1 cellular context compared by ENCODE assay signal in genomic region chr11:62338218-62338617, GRCh38.
TF ChIP-seq lines count a peak whose summit lies in the region.

No MANE protein-coding gene starts in this region.

TF ChIP-seq in H1, 55 proteins besides CTCF, POLR2A, EP300 and RAD21:
- TF ChIP-seq TAF7 (optimal IDR thresholded peaks at IDR 0.05; ENCODE audit: borderline replicate concordance, low read depth, low read length): no peak
- no peak for TF ChIP-seq CHD2 (IDR thresholded peaks at IDR 0.05; ENCODE audit: low read length)
- no peak for TF ChIP-seq ZNF274 (IDR thresholded peaks at IDR 0.05; ENCODE audit: borderline replicate concordance, extremely low read depth, low read length)
- TF ChIP-seq EZH2 (IDR thresholded peaks at IDR 0.05; ENCODE audit: low read depth, low read length, severe bottlenecking): no peak
- no peak for TF ChIP-seq TBP (IDR thresholded peaks at IDR 0.05; ENCODE audit: low read depth, low read length)
- TF ChIP-seq CHD1 (IDR thresholded peaks at IDR 0.05; ENCODE audit: low read depth, low read length): no peak
- no peak for TF ChIP-seq CTBP2 (IDR thresholded peaks at IDR 0.05; ENCODE audit: borderline replicate concordance, insufficient read depth, insufficient read length, low read length)
- no peak for TF ChIP-seq YY1 (IDR thresholded peaks at IDR 0.05; ENCODE audit: low read depth, low read length)
- no peak for TF ChIP-seq SIX5 (IDR thresholded peaks at IDR 0.05; ENCODE audit: low read depth, low read length)
- no peak for TF ChIP-seq RXRA (IDR thresholded peaks at IDR 0.05; ENCODE audit: insufficient read depth, low read depth, low read length)
- TF ChIP-seq, protein P1, sequence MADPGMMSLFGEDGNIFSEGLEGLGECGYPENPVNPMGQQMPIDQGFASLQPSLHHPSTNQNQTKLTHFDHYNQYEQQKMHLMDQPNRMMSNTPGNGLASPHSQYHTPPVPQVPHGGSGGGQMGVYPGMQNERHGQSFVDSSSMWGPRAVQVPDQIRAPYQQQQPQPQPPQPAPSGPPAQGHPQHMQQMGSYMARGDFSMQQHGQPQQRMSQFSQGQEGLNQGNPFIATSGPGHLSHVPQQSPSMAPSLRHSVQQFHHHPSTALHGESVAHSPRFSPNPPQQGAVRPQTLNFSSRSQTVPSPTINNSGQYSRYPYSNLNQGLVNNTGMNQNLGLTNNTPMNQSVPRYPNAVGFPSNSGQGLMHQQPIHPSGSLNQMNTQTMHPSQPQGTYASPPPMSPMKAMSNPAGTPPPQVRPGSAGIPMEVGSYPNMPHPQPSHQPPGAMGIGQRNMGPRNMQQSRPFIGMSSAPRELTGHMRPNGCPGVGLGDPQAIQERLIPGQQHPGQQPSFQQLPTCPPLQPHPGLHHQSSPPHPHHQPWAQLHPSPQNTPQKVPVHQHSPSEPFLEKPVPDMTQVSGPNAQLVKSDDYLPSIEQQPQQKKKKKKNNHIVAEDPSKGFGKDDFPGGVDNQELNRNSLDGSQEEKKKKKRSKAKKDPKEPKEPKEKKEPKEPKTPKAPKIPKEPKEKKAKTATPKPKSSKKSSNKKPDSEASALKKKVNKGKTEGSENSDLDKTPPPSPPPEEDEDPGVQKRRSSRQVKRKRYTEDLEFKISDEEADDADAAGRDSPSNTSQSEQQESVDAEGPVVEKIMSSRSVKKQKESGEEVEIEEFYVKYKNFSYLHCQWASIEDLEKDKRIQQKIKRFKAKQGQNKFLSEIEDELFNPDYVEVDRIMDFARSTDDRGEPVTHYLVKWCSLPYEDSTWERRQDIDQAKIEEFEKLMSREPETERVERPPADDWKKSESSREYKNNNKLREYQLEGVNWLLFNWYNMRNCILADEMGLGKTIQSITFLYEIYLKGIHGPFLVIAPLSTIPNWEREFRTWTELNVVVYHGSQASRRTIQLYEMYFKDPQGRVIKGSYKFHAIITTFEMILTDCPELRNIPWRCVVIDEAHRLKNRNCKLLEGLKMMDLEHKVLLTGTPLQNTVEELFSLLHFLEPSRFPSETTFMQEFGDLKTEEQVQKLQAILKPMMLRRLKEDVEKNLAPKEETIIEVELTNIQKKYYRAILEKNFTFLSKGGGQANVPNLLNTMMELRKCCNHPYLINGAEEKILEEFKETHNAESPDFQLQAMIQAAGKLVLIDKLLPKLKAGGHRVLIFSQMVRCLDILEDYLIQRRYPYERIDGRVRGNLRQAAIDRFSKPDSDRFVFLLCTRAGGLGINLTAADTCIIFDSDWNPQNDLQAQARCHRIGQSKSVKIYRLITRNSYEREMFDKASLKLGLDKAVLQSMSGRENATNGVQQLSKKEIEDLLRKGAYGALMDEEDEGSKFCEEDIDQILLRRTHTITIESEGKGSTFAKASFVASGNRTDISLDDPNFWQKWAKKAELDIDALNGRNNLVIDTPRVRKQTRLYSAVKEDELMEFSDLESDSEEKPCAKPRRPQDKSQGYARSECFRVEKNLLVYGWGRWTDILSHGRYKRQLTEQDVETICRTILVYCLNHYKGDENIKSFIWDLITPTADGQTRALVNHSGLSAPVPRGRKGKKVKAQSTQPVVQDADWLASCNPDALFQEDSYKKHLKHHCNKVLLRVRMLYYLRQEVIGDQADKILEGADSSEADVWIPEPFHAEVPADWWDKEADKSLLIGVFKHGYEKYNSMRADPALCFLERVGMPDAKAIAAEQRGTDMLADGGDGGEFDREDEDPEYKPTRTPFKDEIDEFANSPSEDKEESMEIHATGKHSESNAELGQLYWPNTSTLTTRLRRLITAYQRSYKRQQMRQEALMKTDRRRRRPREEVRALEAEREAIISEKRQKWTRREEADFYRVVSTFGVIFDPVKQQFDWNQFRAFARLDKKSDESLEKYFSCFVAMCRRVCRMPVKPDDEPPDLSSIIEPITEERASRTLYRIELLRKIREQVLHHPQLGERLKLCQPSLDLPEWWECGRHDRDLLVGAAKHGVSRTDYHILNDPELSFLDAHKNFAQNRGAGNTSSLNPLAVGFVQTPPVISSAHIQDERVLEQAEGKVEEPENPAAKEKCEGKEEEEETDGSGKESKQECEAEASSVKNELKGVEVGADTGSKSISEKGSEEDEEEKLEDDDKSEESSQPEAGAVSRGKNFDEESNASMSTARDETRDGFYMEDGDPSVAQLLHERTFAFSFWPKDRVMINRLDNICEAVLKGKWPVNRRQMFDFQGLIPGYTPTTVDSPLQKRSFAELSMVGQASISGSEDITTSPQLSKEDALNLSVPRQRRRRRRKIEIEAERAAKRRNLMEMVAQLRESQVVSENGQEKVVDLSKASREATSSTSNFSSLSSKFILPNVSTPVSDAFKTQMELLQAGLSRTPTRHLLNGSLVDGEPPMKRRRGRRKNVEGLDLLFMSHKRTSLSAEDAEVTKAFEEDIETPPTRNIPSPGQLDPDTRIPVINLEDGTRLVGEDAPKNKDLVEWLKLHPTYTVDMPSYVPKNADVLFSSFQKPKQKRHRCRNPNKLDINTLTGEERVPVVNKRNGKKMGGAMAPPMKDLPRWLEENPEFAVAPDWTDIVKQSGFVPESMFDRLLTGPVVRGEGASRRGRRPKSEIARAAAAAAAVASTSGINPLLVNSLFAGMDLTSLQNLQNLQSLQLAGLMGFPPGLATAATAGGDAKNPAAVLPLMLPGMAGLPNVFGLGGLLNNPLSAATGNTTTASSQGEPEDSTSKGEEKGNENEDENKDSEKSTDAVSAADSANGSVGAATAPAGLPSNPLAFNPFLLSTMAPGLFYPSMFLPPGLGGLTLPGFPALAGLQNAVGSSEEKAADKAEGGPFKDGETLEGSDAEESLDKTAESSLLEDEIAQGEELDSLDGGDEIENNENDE (IDR thresholded peaks at IDR 0.05; ENCODE audit: insufficient replicate concordance, low read length): no peak
